In the genomic region with DNA sequence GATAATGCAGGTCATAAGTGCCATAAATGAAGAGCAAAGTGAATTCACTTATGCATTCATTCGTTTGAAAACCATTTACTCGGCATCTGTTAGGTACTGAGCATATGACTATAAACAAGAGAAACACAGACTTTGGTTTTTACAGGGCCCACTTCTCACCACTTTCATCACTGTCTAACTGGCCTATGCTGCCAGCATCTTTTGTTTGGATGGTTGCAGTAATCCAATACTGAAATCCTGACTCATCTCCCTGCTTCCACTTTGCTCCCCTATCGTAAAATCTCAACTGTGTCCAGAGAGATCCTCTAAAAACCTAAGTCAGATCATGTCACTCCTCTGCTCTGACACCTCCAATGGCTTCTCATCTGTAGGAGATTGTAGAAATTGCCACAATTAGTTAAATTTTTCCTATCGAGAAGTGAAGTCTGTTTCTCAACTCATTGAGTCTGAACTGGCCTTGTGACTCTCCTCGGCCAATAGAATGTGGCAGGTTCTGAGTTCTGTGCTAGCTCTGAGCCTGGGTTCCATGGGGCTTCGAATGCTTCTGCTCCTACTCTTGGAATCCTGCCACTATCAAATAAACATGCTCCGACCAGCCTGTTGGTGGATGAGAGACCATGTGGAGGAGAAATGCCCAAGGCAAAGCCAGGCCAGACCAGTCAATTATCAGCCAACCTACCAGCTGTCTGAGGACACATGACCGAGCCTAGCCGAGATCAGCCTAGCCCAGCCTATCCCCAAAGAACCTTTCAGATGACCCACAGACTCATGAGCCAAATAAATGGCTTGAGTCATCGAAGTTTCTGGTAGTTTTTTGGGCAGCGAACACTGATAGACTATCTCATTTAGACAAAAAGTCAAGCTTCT, we compare ENCODE assay signal across 12 cellular contexts. TPM values are rescaled to one million over a fixed set of nuclear protein-coding genes. Genes with fewer than 3 reads are reported as not detected.
DNase-seq lines count a peak whose midpoint lies in the region; ATAC-seq and TF ChIP-seq lines count a peak whose summit lies in the region.
"Had no signal": no experiment of that assay in that cellular context is flagged by ENCODE, and none has a peak within 500 bp of the region (broad histone marks: within the 10 kb centered on the region; RNA-seq: fewer than 3 reads in every experiment).

No MANE protein-coding gene starts in this region.

- no peak overlapping the region for H3K23ac ChIP-seq in H9 (ENCODE audit: insufficient read length, low read depth, low read length)

- H2BK15ac ChIP-seq in H9 (ENCODE audit: low read depth, low read length) = no peak overlapping the region

- WGBS in H9 (ENCODE audit: extremely low coverage, insufficient read length, low lambda C conversion rate) = no CpG with 5 or more reads among the region's 11 CpGs

- no peak overlapping the region for H3K4me2 ChIP-seq in H9 (ENCODE audit: insufficient read depth, insufficient read length, low read length)

- no peaks in the 10 kb centered on the region for H3K23me2 ChIP-seq in H9 (ENCODE audit: insufficient read length, low read depth, low read length, poor library complexity, severe bottlenecking)

- no peaks in the 10 kb centered on the region for H3K79me2 ChIP-seq in H9 (ENCODE audit: insufficient read depth, low read length)

- no peak overlapping the region for H2AFZ ChIP-seq in H9 (ENCODE audit: low read length)

- DNase-seq in T-helper 1 cell = no peak
- peak; percentile 68 for DNase-seq in HCEC 1CT
- DNase-seq in activated naive CD4-positive, alpha-beta T cell treated with anti-CD3 and anti-CD28 coated beads, Interleukin-2, amount 50 U/mL, for 72 hours (ENCODE audit: low spot score in 2 of 2) = no peak
- peak; percentile 11 for DNase-seq in myocyte (ENCODE audit: low read depth)
- DNase-seq in 8988T = no peak
- DNase-seq in H9 = no peak
- no peak for DNase-seq in stimulated activated CD4-positive, alpha-beta T cell treated with anti-CD3 and anti-CD28 coated beads, Interleukin-15, amount 100 ng/mL, for 24 hours
- DNase-seq: GDM1, KBM-7 had no signal

- H2BK120ac ChIP-seq in H9 (ENCODE audit: low read depth, low read length, poor library complexity, severe bottlenecking) = no peak overlapping the region

- peak overlapping the region; percentile 7 for H3K4me3 Mint-ChIP-seq in T-helper 1 cell treated with Interleukin-12 subunit alpha and Interleukin-12 subunit beta and Interleukin-4 antibody, amounts not matched to agents 30 μg/mL and 1 μg/mL, for 36 hours
- no peak overlapping the region for H3K4me3 Mint-ChIP-seq in H9

- H3K27me3 Mint-ChIP-seq in T-helper 1 cell treated with Interleukin-12 subunit alpha and Interleukin-12 subunit beta and Interleukin-4 antibody, amounts not matched to agents 30 μg/mL and 1 μg/mL, for 36 hours (ENCODE audit: low read depth) = no peaks in the 10 kb centered on the region
- peaks cover 2% of the 10 kb centered on the region; the same call in 1 of the 2 replicates for H3K27me3 Mint-ChIP-seq in H9 (ENCODE audit: low read depth)

- no peak overlapping the region for H3K14ac ChIP-seq in H9 (ENCODE audit: insufficient read depth, low read length)

- H4K8ac ChIP-seq in H9 (replicated peaks; ENCODE audit: insufficient read length, low read depth, low read length) = no peak overlapping the region

- no peak for TF ChIP-seq CTCF in H9 (conservative IDR thresholded peaks at IDR 0.05)

- H4K5ac ChIP-seq in H9 (ENCODE audit: insufficient read length, low read depth, low read length) = no peak overlapping the region

- no peaks in the 10 kb centered on the region for H3K79me1 ChIP-seq in H9 (ENCODE audit: insufficient read depth, low read depth, low read length, poor library complexity, severe bottlenecking)

- H3K27ac Mint-ChIP-seq in T-helper 1 cell treated with Interleukin-12 subunit alpha and Interleukin-12 subunit beta and Interleukin-4 antibody, amounts not matched to agents 30 μg/mL and 1 μg/mL, for 36 hours = peak overlapping the region; percentile 96
- peak overlapping the region; percentile 66 to 99 for H3K27ac Mint-ChIP-seq in activated naive CD4-positive, alpha-beta T cell treated with anti-CD3 and anti-CD28 coated beads, Interleukin-2, amount 50 U/mL, for 72 hours
- no peak overlapping the region for H3K27ac Mint-ChIP-seq in H9

- no peak overlapping the region for H3K4ac ChIP-seq in H9 (ENCODE audit: low read depth, low read length)

- H2BK12ac ChIP-seq in H9 (ENCODE audit: insufficient read length, low read depth, low read length) = no peak overlapping the region

- H4K20me1 ChIP-seq in H9 (ENCODE audit: control insufficient read depth, insufficient read depth, insufficient read length) = no peaks in the 10 kb centered on the region

- H3K56ac ChIP-seq in H9 (ENCODE audit: insufficient read length, low read depth, low read length) = no peak overlapping the region

- no peak overlapping the region for H4K91ac ChIP-seq in H9 (ENCODE audit: insufficient read length, low read depth, low read length)

- peaks cover 27% of the 10 kb centered on the region for H3K36me3 Mint-ChIP-seq in T-helper 1 cell treated with Interleukin-12 subunit alpha and Interleukin-12 subunit beta and Interleukin-4 antibody, amounts not matched to agents 30 μg/mL and 1 μg/mL, for 36 hours (ENCODE audit: low read depth)
- peaks cover 35 to 41% of the 10 kb centered on the region in 2 donors for H3K36me3 Mint-ChIP-seq in activated naive CD4-positive, alpha-beta T cell treated with anti-CD3 and anti-CD28 coated beads, Interleukin-2, amount 50 U/mL, for 72 hours
- H3K36me3 Mint-ChIP-seq in H9 (ENCODE audit: insufficient read depth in 1 of 3, low read depth in 3 of 3) = no peaks in the 10 kb centered on the region

- H3K9me3 Mint-ChIP-seq in T-helper 1 cell treated with Interleukin-12 subunit alpha and Interleukin-12 subunit beta and Interleukin-4 antibody, amounts not matched to agents 30 μg/mL and 1 μg/mL, for 36 hours = no peaks in the 10 kb centered on the region
- peaks cover 0 to 5% of the 10 kb centered on the region in 2 donors for H3K9me3 Mint-ChIP-seq in activated naive CD4-positive, alpha-beta T cell treated with anti-CD3 and anti-CD28 coated beads, Interleukin-2, amount 50 U/mL, for 72 hours
- no peaks in the 10 kb centered on the region for H3K9me3 Mint-ChIP-seq in H9

- no peaks in the 10 kb centered on the region for H3K4me1 ChIP-seq in H9 (ENCODE audit: insufficient read depth, low read length)

- no peak overlapping the region for H3K18ac ChIP-seq in H9 (ENCODE audit: insufficient read length, low read depth, low read length)

- H3K9ac ChIP-seq in H9 (ENCODE audit: extremely low read depth, insufficient read length, low read length) = no peak overlapping the region

- H3T11ph ChIP-seq in H9 (ENCODE audit: low read length) = no peak overlapping the region

- H3K4me1 Mint-ChIP-seq in T-helper 1 cell treated with Interleukin-12 subunit alpha and Interleukin-12 subunit beta and Interleukin-4 antibody, amounts not matched to agents 30 μg/mL and 1 μg/mL, for 36 hours (ENCODE audit: low read depth) = peaks cover 64% of the 10 kb centered on the region
- H3K4me1 Mint-ChIP-seq in H9 = peaks cover 17 to 21% of the 10 kb centered on the region in 2 experiments

- H3K27me3 ChIP-seq in H9 (ENCODE audit: insufficient read depth, low read length) = no peaks in the 10 kb centered on the region

- no peak overlapping the region for H2AK5ac ChIP-seq in H9 (ENCODE audit: insufficient read length, low read length)

- no peaks in the 10 kb centered on the region for H3K9me3 ChIP-seq in H9 (ENCODE audit: control insufficient read depth, low read depth, low read length)

- ATAC-seq in activated naive CD4-positive, alpha-beta T cell treated with anti-CD3 and anti-CD28 coated beads, Interleukin-2, amount 50 U/mL, for 72 hours = peak; percentile 17 to 66
- ATAC-seq: Panc1 had no signal

- H3K27ac ChIP-seq in H9 (ENCODE audit: insufficient read length, low read depth, low read length) = no peak overlapping the region

- no peak overlapping the region for H2BK5ac ChIP-seq in H9 (ENCODE audit: insufficient read length, low read length)

- H2BK20ac ChIP-seq in H9 (ENCODE audit: low read depth, low read length, poor library complexity, severe bottlenecking) = no peak overlapping the region

RNA-seq across cellular contexts. Expression of gene BATF, which starts 2.2 kb away (rescaled TPM):
- 100 to 1,000 TPM in 1 of 2 donors, 10 to 100 TPM in 1; 93.6 to 165 TPM for total RNA-seq in activated naive CD4-positive, alpha-beta T cell treated with anti-CD3 and anti-CD28 coated beads, Interleukin-2, amount 50 U/mL, for 72 hours
- total RNA-seq in myocyte = not detected in 2 replicates
- not detected for polyA plus RNA-seq in myocyte (2012)
- not detected in 2 replicates for total RNA-seq in H9 (2021)
- total RNA-seq: H4 had no signal

RNA-seq across cellular contexts. Expression of gene FLVCR2, which starts 58.4 kb away (rescaled TPM):
- total RNA-seq in activated naive CD4-positive, alpha-beta T cell treated with anti-CD3 and anti-CD28 coated beads, Interleukin-2, amount 50 U/mL, for 72 hours = 10 to 100 TPM; 11.6 to 18.3 TPM
- total RNA-seq in myocyte (42.5 and 53.8 TPM in 2 replicates), H9 (2021) (6.1 and 7.1 TPM in 2 replicates)
- polyA plus RNA-seq in myocyte (2012) = 7.8 TPM

Comparison
In these comparisons a context has a peak if more than half of its experiments do, and no peak if none do; other contexts are left out.
1. H3K27ac Mint-ChIP-seq: peak in T-helper 1 cell treated with Interleukin-12 subunit alpha and Interleukin-12 subunit beta and Interleukin-4 antibody, amounts not matched to agents 30 μg/mL and 1 μg/mL, for 36 hours (single experiment) and activated naive CD4-positive, alpha-beta T cell treated with anti-CD3 and anti-CD28 coated beads, Interleukin-2, amount 50 U/mL, for 72 hours (2 of 2); none in H9 (0 of 3).
2. DNase-seq: peak in HCEC 1CT (single experiment) and myocyte (single experiment); none in T-helper 1 cell (0 of 5), activated naive CD4-positive, alpha-beta T cell treated with anti-CD3 and anti-CD28 coated beads, Interleukin-2, amount 50 U/mL, for 72 hours (0 of 2), 8988T (single experiment), H9 (single experiment) and stimulated activated CD4-positive, alpha-beta T cell treated with anti-CD3 and anti-CD28 coated beads, Interleukin-15, amount 100 ng/mL, for 24 hours (single experiment).
3. RNA of gene BATF, which starts 2.2 kb away (total RNA-seq): 93.6 to 165 TPM in activated naive CD4-positive, alpha-beta T cell treated with anti-CD3 and anti-CD28 coated beads, Interleukin-2, amount 50 U/mL, for 72 hours; not detected in myocyte and not detected in H9; every median in the first group is over 10 times any median in the second.